In genomic region chr12:104628338-104629135, GRCh38 we compare ENCODE assay signal across 23 cellular contexts.
DNase-seq lines count a peak whose midpoint lies in the region; ATAC-seq and TF ChIP-seq lines count a peak whose summit lies in the region.
"Had no signal": no experiment of that assay in that cellular context is flagged by ENCODE, and none has a peak within 500 bp of the region (broad histone marks: within the 10 kb centered on the region; RNA-seq: fewer than 3 reads in every experiment).

No MANE protein-coding gene starts in this region.

- H3K27ac Mint-ChIP-seq in activated T-cell treated with anti-CD3 and anti-CD28 coated beads, Interleukin-2, amount 50 U/mL, for 72 hours: peak overlapping the region; percentile 45
- peak overlapping the region; percentile 46 for H3K27ac Mint-ChIP-seq in T-helper 17 cell
- H3K27ac Mint-ChIP-seq: activated naive CD4-positive, alpha-beta T cell treated with anti-CD3 and anti-CD28 coated beads, Interleukin-2, amount 50 U/mL, for 24 hours had no signal

- no peaks in the 10 kb centered on the region for H3K27me3 Mint-ChIP-seq in activated T-cell treated with anti-CD3 and anti-CD28 coated beads, Interleukin-2, amount 50 U/mL, for 72 hours (ENCODE audit: low read depth)
- no peaks in the 10 kb centered on the region for H3K27me3 Mint-ChIP-seq in T-helper 17 cell
- H3K27me3 Mint-ChIP-seq: activated CD4-positive, alpha-beta T cell treated with anti-CD3 and anti-CD28 coated beads, Interleukin-2, amount 10 ng/mL, durations not matched to agents 24 days and 14 days; activated naive CD4-positive, alpha-beta T cell treated with anti-CD3 and anti-CD28 coated beads, Interleukin-2, amount 50 U/mL, for 24 hours; naive thymus-derived CD4-positive, alpha-beta T cell had no signal

- H3K4me1 ChIP-seq in left ventricle myocardium inferior (peaks cover 15% of the 10 kb centered on the region), tibial artery (peaks cover 0 to 33% (median 23%) of the 10 kb centered on the region in 4 donors)
- H3K4me1 ChIP-seq: breast epithelium had no signal

- H3K4me3 ChIP-seq in left ventricle myocardium inferior (no peak overlapping the region), tibial artery (no peak overlapping the region)
- H3K4me3 ChIP-seq: breast epithelium, smooth muscle cell had no signal

- H3K36me3 ChIP-seq in left ventricle myocardium inferior (no peaks in the 10 kb centered on the region), tibial artery (no peaks in the 10 kb centered on the region)
- H3K36me3 ChIP-seq: breast epithelium had no signal

- peaks cover 11% of the 10 kb centered on the region for H3K4me1 Mint-ChIP-seq in activated T-cell treated with anti-CD3 and anti-CD28 coated beads, Interleukin-2, amount 50 U/mL, for 72 hours (ENCODE audit: low read depth)
- H3K4me1 Mint-ChIP-seq in T-helper 17 cell: peaks cover 41% of the 10 kb centered on the region

- TF ChIP-seq CTCF in left ventricle myocardium inferior (IDR thresholded peaks at IDR 0.05; ENCODE audit: borderline replicate concordance): no peak
- TF ChIP-seq CTCF in tibial artery (IDR thresholded peaks at IDR 0.05): no peak

- intact Hi-C loops in left ventricle myocardium inferior (cut with micrococcal nuclease): no loop called here
- intact Hi-C loops in tibial artery (cut with DNase I; ENCODE audit: low total_unique reads): no loop called here

- H3K9me3 ChIP-seq in T-helper 17 cell (ENCODE audit: control insufficient read depth, low read length, poor library complexity, severe bottlenecking) (no peaks in the 10 kb centered on the region), left ventricle myocardium inferior (replicated peaks) (no peaks in the 10 kb centered on the region), tibial artery (no peaks in the 10 kb centered on the region)
- H3K9me3 ChIP-seq: breast epithelium had no signal

- H3K27me3 ChIP-seq in left ventricle myocardium inferior (ENCODE audit: low read depth) (no peaks in the 10 kb centered on the region), tibial artery (no peaks in the 10 kb centered on the region)
- H3K27me3 ChIP-seq: breast epithelium had no signal

- no peaks in the 10 kb centered on the region for H3K9me3 Mint-ChIP-seq in activated T-cell treated with anti-CD3 and anti-CD28 coated beads, Interleukin-2, amount 50 U/mL, for 72 hours
- H3K9me3 Mint-ChIP-seq: activated CD4-positive, alpha-beta T cell treated with anti-CD3 and anti-CD28 coated beads, Interleukin-2, amount 10 ng/mL, durations not matched to agents 24 days and 14 days; activated naive CD4-positive, alpha-beta T cell treated with anti-CD3 and anti-CD28 coated beads, Interleukin-2, amount 50 U/mL, for 24 hours; naive thymus-derived CD4-positive, alpha-beta T cell had no signal

- H3K4me3 Mint-ChIP-seq in activated T-cell treated with anti-CD3 and anti-CD28 coated beads, Interleukin-2, amount 50 U/mL, for 72 hours: no peak overlapping the region
- no peak overlapping the region for H3K4me3 Mint-ChIP-seq in T-helper 17 cell
- H3K4me3 Mint-ChIP-seq: activated CD4-positive, alpha-beta T cell treated with anti-CD3 and anti-CD28 coated beads, Interleukin-2, amount 10 ng/mL, durations not matched to agents 24 days and 14 days; activated naive CD4-positive, alpha-beta T cell treated with anti-CD3 and anti-CD28 coated beads, Interleukin-2, amount 50 U/mL, for 24 hours; naive thymus-derived CD4-positive, alpha-beta T cell had no signal

- H3K36me3 Mint-ChIP-seq in activated T-cell treated with anti-CD3 and anti-CD28 coated beads, Interleukin-2, amount 50 U/mL, for 72 hours (ENCODE audit: insufficient read depth in 2 of 2): no peaks in the 10 kb centered on the region
- H3K36me3 Mint-ChIP-seq in T-helper 17 cell (ENCODE audit: low read depth): no peaks in the 10 kb centered on the region

- ATAC-seq in activated T-cell treated with anti-CD3 and anti-CD28 coated beads, Interleukin-2, amount 50 U/mL, for 72 hours (replicated peaks in 1 of 2): no peak
- ATAC-seq in T-helper 17 cell (no peak), GM18870 (IDR thresholded peaks at IDR 0.05; ENCODE audit: unreplicated experiment) (no peak)
- ATAC-seq: naive thymus-derived CD4-positive, alpha-beta T cell had no signal

- H3K27ac ChIP-seq in left ventricle myocardium inferior (replicated peaks): peak overlapping the region; percentile 28
- H3K27ac ChIP-seq in tibial artery: peak overlapping the region; percentile 57 to 58
- H3K27ac ChIP-seq: breast epithelium, epithelial cell of prostate had no signal

- DNase-seq in activated T-cell treated with anti-CD3 and anti-CD28 coated beads, Interleukin-2, amount 50 U/mL, for 72 hours: no peak
- DNase-seq in activated T-cell treated with anti-CD3 and anti-CD28 coated beads, Interleukin-2, amount 50 U/mL, for 48 hours: no peak
- DNase-seq in T-helper 17 cell (no peak), left ventricle myocardium inferior (no peak), tibial artery (no peak), RKO (ENCODE audit: low spot score) (no peak)
- no peak for DNase-seq in effector CD4-positive, alpha-beta T cell
- DNase-seq: activated CD4-positive, alpha-beta T cell treated with anti-CD3 and anti-CD28 coated beads, Interleukin-2, amount 10 ng/mL, durations not matched to agents 24 days and 14 days; activated CD8-positive, alpha-beta memory T cell treated with anti-CD3 and anti-CD28 coated beads, Interleukin-2, amount 50 U/mL, for 4 hours; foreskin fibroblast; IMR-90; kidney; naive thymus-derived CD4-positive, alpha-beta T cell; NCI-H1694 treated with DMSO at 0.1 percent for 48 hours; NCI-H446; RPMI8226; stimulated activated CD4-positive, alpha-beta T cell treated with anti-CD3 and anti-CD28 coated beads, Interleukin-4, amount 100 ng/mL, for 1 hour; substantia nigra had no signal
